Comparison of ENCODE assay signal across 11 cellular contexts in genomic region chr13:53781941-53782340, GRCh38.
DNase-seq lines count a peak whose midpoint lies in the region; TF ChIP-seq lines count a peak whose summit lies in the region.
"Had no signal": no experiment of that assay in that cellular context is flagged by ENCODE, and none has a peak within 500 bp of the region (broad histone marks: within the 10 kb centered on the region; RNA-seq: fewer than 3 reads in every experiment).

No MANE protein-coding gene starts in this region.

- H3K4me3 Mint-ChIP-seq in nephron: peak overlapping the region; percentile 47 to 68 (median 54)

- intact Hi-C loops in cardiac septum (cut with DNase I): no loop called here

- TF ChIP-seq CTCF in nephron (IDR thresholded peaks at IDR 0.05; ENCODE audit: unreplicated experiment in 3 of 3): no peak

- no peaks in the 10 kb centered on the region for H3K36me3 Mint-ChIP-seq in nephron (ENCODE audit: low read depth)

- peaks cover 10% of the 10 kb centered on the region for H3K4me1 Mint-ChIP-seq in nephron

- no peaks in the 10 kb centered on the region for H3K36me3 ChIP-seq in MG63
- H3K36me3 ChIP-seq: colonic mucosa had no signal

- H3K9me3 Mint-ChIP-seq in nephron: no peaks in the 10 kb centered on the region

- DNase-seq in ELF-1 (ENCODE audit: low read depth, low spot score): peak; percentile 18
- peak; percentile 20 for DNase-seq in HT1080 (ENCODE audit: low read depth)
- DNase-seq in SK-N-DZ (ENCODE audit: low spot score): peak; percentile 22
- no peak for DNase-seq in NCI-H1092 (lab: John Stamatoyannopoulos, UW)
- DNase-seq in cardiac septum (ENCODE audit: low spot score): no peak
- DNase-seq in NCI-H2196 treated with DMSO at 0.1 percent for 48 hours (lab: John Stamatoyannopoulos, UW; ENCODE audit: unreplicated experiment): no peak
- DNase-seq in MG63: no peak
- DNase-seq: kidney; stimulated activated CD4-positive, alpha-beta T cell treated with anti-CD3 and anti-CD28 coated beads, Interleukin-15, amount 100 ng/mL, for 24 hours had no signal

- H3K27me3 Mint-ChIP-seq in nephron (ENCODE audit: low read depth): peaks cover 11% of the 10 kb centered on the region

- no peak overlapping the region for H3K27ac Mint-ChIP-seq in nephron

- H3K4me3 ChIP-seq in MG63: no peak overlapping the region
- H3K4me3 ChIP-seq: colonic mucosa had no signal

- no peaks in the 10 kb centered on the region for H3K9me3 ChIP-seq in MG63
- H3K9me3 ChIP-seq: colonic mucosa had no signal

- no peaks in the 10 kb centered on the region for H3K27me3 ChIP-seq in MG63
- H3K27me3 ChIP-seq: colonic mucosa had no signal

Comparison
In these comparisons a context has a peak if more than half of its experiments do, and no peak if none do; other contexts are left out.
1. DNase-seq: peak in ELF-1 (single experiment), HT1080 (single experiment) and SK-N-DZ (single experiment); none in NCI-H1092 (single experiment), cardiac septum (single experiment), NCI-H2196 treated with DMSO at 0.1 percent for 48 hours (single experiment) and MG63 (single experiment).